In genomic region chr6:3063733-3064700, GRCh38 we compare ENCODE assay signal across 8 cellular contexts. TPM values are rescaled to one million over a fixed set of nuclear protein-coding genes. Genes with fewer than 3 reads are reported as not detected.
DNase-seq lines count a peak whose midpoint lies in the region; ATAC-seq and TF ChIP-seq lines count a peak whose summit lies in the region.

No MANE protein-coding gene starts in this region.

- H3K27ac ChIP-seq in CD4-positive, alpha-beta T cell (ENCODE audit: low read depth, low read length): peak overlapping the region; percentile 65
- H3K27ac ChIP-seq in mesodermal cell (ENCODE audit: low read depth, low read length, severe bottlenecking): peak overlapping the region; percentile 10

- H3K9me3 ChIP-seq in CD4-positive, alpha-beta T cell (ENCODE audit: control insufficient read depth, low read length): no peaks in the 10 kb centered on the region
- H3K9me3 ChIP-seq in endocrine pancreas (ENCODE audit: control insufficient read depth, low read length) (no peaks in the 10 kb centered on the region), mesodermal cell (ENCODE audit: control insufficient read depth, low read length) (peaks cover 6% of the 10 kb centered on the region)

- no peaks in the 10 kb centered on the region for H3K27me3 Mint-ChIP-seq in CD4-positive, alpha-beta T cell

- H3K9me3 Mint-ChIP-seq in CD4-positive, alpha-beta T cell: no peaks in the 10 kb centered on the region

- CTCF ChIA-PET in CD4-positive, alpha-beta T cell (lab: Charles Lee): interaction anchor here (0.6 to 1.0 kb wide), 5 partner anchors 52 to 124 kb away, joined by 3 to 4 read pairs (median 3); no protein-coding TSS in a partner anchor

- intact Hi-C loops in CD4-positive, alpha-beta T cell (cut with DNase I, micrococcal nuclease): loop anchor here in 1 of 2 experiments (2.0 to 5.0 kb wide), 2 partner anchors 65 to 272 kb away; partner anchors contain the start of gene NQO2

- WGBS in mesodermal cell (ENCODE audit: insufficient coverage in 2 of 2), 2 experiments: 1% methylated on average over 71 to 74 of the region's 85 CpGs

- H3K27ac Mint-ChIP-seq in CD4-positive, alpha-beta T cell: peak overlapping the region; percentile 87

- POLR2A ChIA-PET in CD4-positive, alpha-beta T cell (lab: Charles Lee): interaction anchor here (0.7 to 1.6 kb wide), 21 partner anchors 10 to 958 kb away, joined by 3 to 39 read pairs (median 6); partner anchors contain the start of genes BPHL, NQO2, SERPINB1 and TUBB2A

- peak overlapping the region; percentile 95 for H3K4me3 Mint-ChIP-seq in CD4-positive, alpha-beta T cell

- H3K36me3 ChIP-seq in endocrine pancreas (ENCODE audit: control insufficient read depth, insufficient read depth, low read length) (no peaks in the 10 kb centered on the region), mesodermal cell (ENCODE audit: control insufficient read depth, insufficient read depth, low read length) (no peaks in the 10 kb centered on the region)

- peak; percentile 74 for ATAC-seq in CD4-positive, alpha-beta T cell (ENCODE audit: poor library complexity)
- peak; percentile 72 for ATAC-seq in GM19395 (IDR thresholded peaks at IDR 0.05; ENCODE audit: unreplicated experiment)
- peak; percentile 37 for ATAC-seq in HG03565 (IDR thresholded peaks at IDR 0.05; ENCODE audit: unreplicated experiment)

- H3K27me3 ChIP-seq in CD4-positive, alpha-beta T cell (ENCODE audit: control insufficient read depth, insufficient read depth, low read length): no peaks in the 10 kb centered on the region
- H3K27me3 ChIP-seq in endocrine pancreas (ENCODE audit: control insufficient read depth, insufficient read depth, low read length): no peaks in the 10 kb centered on the region

- peaks cover 14% of the 10 kb centered on the region for H3K36me3 Mint-ChIP-seq in CD4-positive, alpha-beta T cell (ENCODE audit: low read depth)

- H3K9ac ChIP-seq in endocrine pancreas (ENCODE audit: control insufficient read depth, insufficient read depth, low read length): peak overlapping the region; percentile 77

- TF ChIP-seq CTCF in CD4-positive, alpha-beta T cell (IDR thresholded peaks at IDR 0.05): no peak

- H3K4me3 ChIP-seq in endocrine pancreas (ENCODE audit: control insufficient read depth, insufficient read depth, low read length) (no peak overlapping the region), mesodermal cell (ENCODE audit: extremely low read depth, insufficient read depth, low read length, poor library complexity, severe bottlenecking) (peak overlapping the region; percentile 73)

- peak; percentile 76 to 91 (median 85) for DNase-seq in CD4-positive, alpha-beta T cell
- peak; percentile 95 for DNase-seq in NOMO-1 treated with DMSO at 0.1 percent for 48 hours (lab: John Stamatoyannopoulos, UW; ENCODE audit: unreplicated experiment)
- peak; percentile 81 for DNase-seq in activated CD8-positive, alpha-beta memory T cell treated with anti-CD3 and anti-CD28 coated beads, Interleukin-2, amount 50 U/mL, for 24 hours (ENCODE audit: extremely low read depth)
- DNase-seq in stimulated activated CD8-positive, alpha-beta memory T cell treated with anti-CD3 and anti-CD28 coated beads, Interleukin-15, amount 100 ng/mL, for 24 hours (ENCODE audit: low read depth): peak; percentile 74

- H3K4me1 Mint-ChIP-seq in CD4-positive, alpha-beta T cell (ENCODE audit: low read depth): peaks cover 45% of the 10 kb centered on the region

- H3K4me1 ChIP-seq in endocrine pancreas (ENCODE audit: control insufficient read depth, insufficient read depth, low read length): no peaks in the 10 kb centered on the region
- H3K4me1 ChIP-seq in mesodermal cell (ENCODE audit: control insufficient read depth, insufficient read depth, low read length, poor library complexity, severe bottlenecking): no peaks in the 10 kb centered on the region

RNA-seq across cellular contexts. Expression of gene RIPK1, which starts 4.3 kb away (rescaled TPM):
- total RNA-seq in CD4-positive, alpha-beta T cell: 10 to 100 TPM; 17.2 to 17.3 TPM
- 13.3 TPM for polyA plus RNA-seq in mesodermal cell (2013, experiment 1 of 2)
- 14.3 TPM for polyA plus RNA-seq in mesodermal cell (2013, experiment 2 of 2)

RNA-seq across cellular contexts. Expression of gene BPHL, which starts 54.5 kb away (rescaled TPM):
- total RNA-seq in CD4-positive, alpha-beta T cell: 1 to 10 TPM; 5.2 to 5.7 TPM
- polyA plus RNA-seq in mesodermal cell (2013, experiment 1 of 2): 23.3 TPM
- 21.1 TPM for polyA plus RNA-seq in mesodermal cell (2013, experiment 2 of 2)
